In the genomic region with DNA sequence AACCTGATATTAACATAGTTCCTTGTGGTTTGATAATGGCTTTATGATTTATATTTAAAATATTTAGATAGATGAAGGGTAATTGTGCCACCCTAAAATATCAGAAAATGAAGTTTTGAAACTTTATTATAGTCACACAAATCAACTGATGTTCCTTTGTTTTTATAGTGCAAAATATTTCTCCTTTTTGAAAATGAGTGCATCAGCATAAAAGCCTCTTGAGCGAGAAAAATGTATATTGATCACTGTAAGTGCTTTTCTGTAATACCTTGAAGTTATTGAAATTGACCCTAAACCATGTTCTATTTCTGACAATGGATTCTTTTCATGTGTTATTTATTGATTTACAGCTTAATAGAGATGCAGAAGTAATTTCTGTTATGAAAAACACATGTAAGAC, we compare ENCODE assay signal across 9 cellular contexts. TPM values are rescaled to one million over a fixed set of nuclear protein-coding genes. Genes with fewer than 3 reads are reported as not detected.
"Had no signal": no experiment of that assay in that cellular context is flagged by ENCODE, and none has a peak within 500 bp of the region (broad histone marks: within the 10 kb centered on the region; RNA-seq: fewer than 3 reads in every experiment).

No MANE protein-coding gene starts in this region.

- H3K9me3 ChIP-seq: HAP-1 had no signal

- H3K36me3 ChIP-seq: HAP-1 had no signal

- H3K27ac ChIP-seq: GM23248, HL-60, KMS-11 had no signal

- H3K9ac ChIP-seq: GM23248, KMS-11 had no signal

- ATAC-seq: HCT116 had no signal

- DNase-seq: GM23248, GOT3, HFFc6, KBM-7 had no signal

- H3K4me3 ChIP-seq: GM23248, HAP-1 had no signal

- H3K4me2 ChIP-seq: KMS-11 had no signal

- H2AFZ ChIP-seq: GM23248 had no signal

RNA-seq across cellular contexts. Expression of a gene that starts 35.0 kb away (rescaled TPM):
- total RNA-seq: HFFc6 had no signal
- polyA plus RNA-seq: IgD-negative memory B cell had no signal
